ENCODE assay signal across 28 cellular contexts in genomic region chr1:74908797-74909196, GRCh38.
"Had no signal": no experiment of that assay in that cellular context is flagged by ENCODE, and none has a peak within 500 bp of the region (broad histone marks: within the 10 kb centered on the region; RNA-seq: fewer than 3 reads in every experiment).

No MANE protein-coding gene starts in this region.

- DNase-seq: activated CD4-positive, alpha-beta T cell treated with anti-CD3 and anti-CD28 coated beads for 1 hour; activated CD4-positive, alpha-beta T cell treated with anti-CD3 and anti-CD28 coated beads, Interleukin-2, amount 10 ng/mL, durations not matched to agents 24 days and 14 days; activated CD4-positive, alpha-beta T cell treated with anti-CD3 and anti-CD28 coated beads, Interleukin-2, amount 50 U/mL, for 48 hours; activated CD8-positive, alpha-beta memory T cell treated with anti-CD3 and anti-CD28 coated beads, Interleukin-2, amount 10 ng/mL, durations not matched to agents 7 days and 5 days; activated effector memory CD4-positive, alpha-beta T cell treated with anti-CD3 and anti-CD28 coated beads, Interleukin-2, amount 50 U/mL, for 16 hours; activated naive CD4-positive, alpha-beta T cell treated with Interleukin-2 at 50 U/mL for 16 hours; activated naive CD8-positive, alpha-beta T cell treated with anti-CD3 and anti-CD28 coated beads, Interleukin-2, amount 50 U/mL, for 24 hours; activated T-cell treated with anti-CD3 and anti-CD28 coated beads, Interleukin-2, amount 50 U/mL, for 4 hours; amniotic stem cell; body of pancreas; central memory CD4-positive, alpha-beta T cell; MG63; NCI-H1092 treated with DMSO at 0.1 percent for 48 hours; NCI-H1417 treated with DMSO at 0.1 percent for 48 hours; NCI-H1694; NCI-H2029; NCI-H2107; NCI-H2171 treated with DMSO at 0.1 percent for 48 hours; NCI-H345; NCI-H510A treated with DMSO at 0.1 percent for 48 hours; NCI-H69; NK-92 treated with Interleukin-12 subunit alpha and Interleukin-12 subunit beta, amount 100 ng/mL, for 24 hours; SHP77 had no signal

- H3K4me1 ChIP-seq: ascending aorta, body of pancreas had no signal

- H3K4me2 ChIP-seq: KMS-11 had no signal

- H3K9me3 ChIP-seq: ascending aorta, body of pancreas, MG63 had no signal

- H3K36me3 ChIP-seq: ascending aorta, MG63 had no signal

- H3K27ac ChIP-seq: ascending aorta, body of pancreas, coronary artery, KMS-11 had no signal

- H3K9ac ChIP-seq: KMS-11 had no signal

- H3K4me3 ChIP-seq: ascending aorta, body of pancreas, coronary artery, MG63 had no signal

- ATAC-seq: activated CD8-positive, alpha-beta memory T cell treated with anti-CD3 and anti-CD28 coated beads, Interleukin-2, amount 10 ng/mL, durations not matched to agents 7 days and 5 days; activated naive CD4-positive, alpha-beta T cell treated with anti-CD3 and anti-CD28 coated beads, Interleukin-2, amount 50 U/mL, for 72 hours; activated naive CD8-positive, alpha-beta T cell treated with anti-CD3 and anti-CD28 coated beads, Interleukin-2, amount 50 U/mL, for 24 hours; activated T-cell treated with anti-CD3 and anti-CD28 coated beads, Interleukin-2, amount 50 U/mL, for 4 hours; body of pancreas; WTC11 had no signal

- H3K27me3 ChIP-seq: ascending aorta, body of pancreas, MG63 had no signal
